In genomic region chr2:8729939-8730338, GRCh38 we compare ENCODE assay signal across 27 cellular contexts. TPM values are rescaled to one million over a fixed set of nuclear protein-coding genes. Genes with fewer than 3 reads are reported as not detected.
DNase-seq lines count a peak whose midpoint lies in the region; ATAC-seq and TF ChIP-seq lines count a peak whose summit lies in the region.
"Had no signal": no experiment of that assay in that cellular context is flagged by ENCODE, and none has a peak within 500 bp of the region (broad histone marks: within the 10 kb centered on the region; RNA-seq: fewer than 3 reads in every experiment).

No MANE protein-coding gene starts in this region.

- ATAC-seq in left cardiac atrium (peak; percentile 91 to 96), HG03135 (IDR thresholded peaks at IDR 0.05; ENCODE audit: unreplicated experiment) (no peak)
- ATAC-seq: effector memory CD8-positive, alpha-beta T cell; foreskin keratinocyte; sciatic nerve; WTC11 had no signal

- TF ChIP-seq CTCF in adrenal gland (IDR thresholded peaks at IDR 0.05) (no peak), nephron progenitor cell (IDR thresholded peaks at IDR 0.05) (no peak)

- no peaks in the 10 kb centered on the region for H3K4me1 Mint-ChIP-seq in nephron progenitor cell
- H3K4me1 Mint-ChIP-seq: activated CD4-positive, alpha-beta T cell treated with anti-CD3 and anti-CD28 coated beads, Interleukin-2, amount 10 ng/mL, durations not matched to agents 7 days and 5 days had no signal

- peak overlapping the region; percentile 5 for H3K27ac Mint-ChIP-seq in nephron progenitor cell
- H3K27ac Mint-ChIP-seq: activated CD4-positive, alpha-beta T cell treated with anti-CD3 and anti-CD28 coated beads, Interleukin-2, amount 10 ng/mL, durations not matched to agents 7 days and 5 days; activated T-cell treated with anti-CD3 and anti-CD28 coated beads, Interleukin-2, amount 50 U/mL, for 24 hours; effector memory CD8-positive, alpha-beta T cell; stimulated activated naive CD8-positive, alpha-beta T cell treated with anti-CD3 and anti-CD28 coated beads, Interleukin-15, Interleukin-2, amounts not matched to agents 100 ng/mL and 50 ng/mL, for 24 hours; WTC11 had no signal

- no peak for TF ChIP-seq POLR2A in adrenal gland (IDR thresholded peaks at IDR 0.05)

- H3K4me1 ChIP-seq in adrenal gland (replicated peaks in 1 of 2): peaks cover 0 to 8% of the 10 kb centered on the region in 2 donors
- H3K4me1 ChIP-seq: BE2C, foreskin keratinocyte, SJSA1 had no signal

- no peaks in the 10 kb centered on the region for H3K9me3 Mint-ChIP-seq in nephron progenitor cell
- H3K9me3 Mint-ChIP-seq: activated CD4-positive, alpha-beta T cell treated with anti-CD3 and anti-CD28 coated beads, Interleukin-2, amount 10 ng/mL, durations not matched to agents 7 days and 5 days; activated T-cell treated with anti-CD3 and anti-CD28 coated beads, Interleukin-2, amount 50 U/mL, for 24 hours; effector memory CD8-positive, alpha-beta T cell; stimulated activated naive CD8-positive, alpha-beta T cell treated with anti-CD3 and anti-CD28 coated beads, Interleukin-15, Interleukin-2, amounts not matched to agents 100 ng/mL and 50 ng/mL, for 24 hours; WTC11 had no signal

- H3K9me3 ChIP-seq in adrenal gland (replicated peaks in 1 of 3): no peaks in the 10 kb centered on the region
- H3K9me3 ChIP-seq: BE2C, SJSA1, tibial artery had no signal

- intact Hi-C loops in adrenal gland (cut with DNase I): no loop called here
- intact Hi-C loops in left cardiac atrium (cut with DNase I): no loop called here

- no peak overlapping the region for H3K4me3 ChIP-seq in adrenal gland
- H3K4me3 ChIP-seq: coronary artery, SJSA1, tibial artery had no signal

- H3K27me3 ChIP-seq in adrenal gland: no peaks in the 10 kb centered on the region
- H3K27me3 ChIP-seq: BE2C, foreskin keratinocyte, SJSA1, tibial artery had no signal

- no peaks in the 10 kb centered on the region for H3K27me3 Mint-ChIP-seq in nephron progenitor cell (ENCODE audit: low read depth, poor library complexity)
- H3K27me3 Mint-ChIP-seq: activated CD4-positive, alpha-beta T cell treated with anti-CD3 and anti-CD28 coated beads, Interleukin-2, amount 10 ng/mL, durations not matched to agents 7 days and 5 days; activated T-cell treated with anti-CD3 and anti-CD28 coated beads, Interleukin-2, amount 50 U/mL, for 24 hours; effector memory CD8-positive, alpha-beta T cell; stimulated activated naive CD8-positive, alpha-beta T cell treated with anti-CD3 and anti-CD28 coated beads, Interleukin-15, Interleukin-2, amounts not matched to agents 100 ng/mL and 50 ng/mL, for 24 hours had no signal

- H3K27ac ChIP-seq in adrenal gland: peak overlapping the region in 1 of 5 donors; percentile 23
- H3K27ac ChIP-seq: coronary artery, foreskin keratinocyte, SJSA1, tibial artery had no signal

- peaks cover 0 to 62% of the 10 kb centered on the region in 2 donors for H3K36me3 ChIP-seq in adrenal gland (replicated peaks in 1 of 2)

- 55 to 71% (median 61%) methylated on average over 9 of the region's 9 CpGs for WGBS in adrenal gland, 4 donors

- DNase-seq in AG08396 (ENCODE audit: low spot score) (peak; percentile 29), adrenal gland (peak; percentile 57 to 84 (median 78)), left cardiac atrium (peak; percentile 48), nephron progenitor cell (no peak), cerebellar cortex (ENCODE audit: low spot score) (no peak), iPS-NIHi7 (ENCODE audit: extremely low spot score) (no peak)
- DNase-seq in stimulated activated CD4-positive, alpha-beta T cell treated with anti-CD3 and anti-CD28 coated beads, Interleukin-1b, Interleukin-23, amount 100 ng/mL, for 48 hours: no peak
- DNase-seq: activated CD4-positive, alpha-beta T cell treated with anti-CD3 and anti-CD28 coated beads, Interleukin-2, amount 10 ng/mL, durations not matched to agents 7 days and 5 days; activated T-cell treated with anti-CD3 and anti-CD28 coated beads, Interleukin-2, amount 50 U/mL, for 24 hours; BE2C; DMS79; effector memory CD8-positive, alpha-beta T cell; erythroblast; foreskin keratinocyte; GF-D8; hypothalamus; NCI-H1092 treated with DMSO at 0.1 percent for 48 hours; NCI-H2029; NCI-H2227 treated with DMSO at 0.1 percent for 48 hours; NCI-H526 treated with DMSO at 0.1 percent for 48 hours had no signal

- peaks cover 64% of the 10 kb centered on the region for H3K36me3 Mint-ChIP-seq in nephron progenitor cell (ENCODE audit: low read depth)

- H3K4me3 Mint-ChIP-seq in nephron progenitor cell: no peak overlapping the region
- H3K4me3 Mint-ChIP-seq: activated CD4-positive, alpha-beta T cell treated with anti-CD3 and anti-CD28 coated beads, Interleukin-2, amount 10 ng/mL, durations not matched to agents 7 days and 5 days; activated T-cell treated with anti-CD3 and anti-CD28 coated beads, Interleukin-2, amount 50 U/mL, for 24 hours; effector memory CD8-positive, alpha-beta T cell; stimulated activated naive CD8-positive, alpha-beta T cell treated with anti-CD3 and anti-CD28 coated beads, Interleukin-15, Interleukin-2, amounts not matched to agents 100 ng/mL and 50 ng/mL, for 24 hours; WTC11 had no signal

RNA-seq across cellular contexts. Expression of gene ID2, which starts 48.1 kb away (rescaled TPM):
- 100 to 1,000 TPM in 7 of 8 donors, 10 to 100 TPM in 1; 80.7 to 468 (median 244) TPM for total RNA-seq in adrenal gland
- 100 to 1,000 TPM in 1 of 3 donors, 10 to 100 TPM in 2; 93.0 to 127 (median 96.0) TPM for polyA plus RNA-seq in adrenal gland
- total RNA-seq in left cardiac atrium: 10 to 100 TPM; 47.5 to 68.2 TPM

Comparison
In these comparisons a context has a peak if more than half of its experiments do, and no peak if none do; other contexts are left out.
1. DNase-seq: peak in AG08396 (single experiment), adrenal gland (7 of 7) and left cardiac atrium (single experiment); none in nephron progenitor cell (single experiment), stimulated activated CD4-positive, alpha-beta T cell treated with anti-CD3 and anti-CD28 coated beads, Interleukin-1b, Interleukin-23, amount 100 ng/mL, for 48 hours (single experiment), cerebellar cortex (single experiment) and iPS-NIHi7 (single experiment).